10 cellular contexts compared by ENCODE assay signal in genomic region chr18:49563130-49563540, GRCh38. TPM values are rescaled to one million over a fixed set of nuclear protein-coding genes. Genes with fewer than 3 reads are reported as not detected.
DNase-seq lines count a peak whose midpoint lies in the region; ATAC-seq and TF ChIP-seq lines count a peak whose summit lies in the region.
"Had no signal": no experiment of that assay in that cellular context is flagged by ENCODE, and none has a peak within 500 bp of the region (broad histone marks: within the 10 kb centered on the region; RNA-seq: fewer than 3 reads in every experiment).

No MANE protein-coding gene starts in this region.

- POLR2A ChIA-PET in activated CD4-positive, alpha-beta T cell treated with anti-CD3 and anti-CD28 coated beads for 36 hours (lab: Charles Lee): no interaction called here
- POLR2A ChIA-PET in WTC11 (lab: Charles Lee): interaction anchor here (0.6 to 0.9 kb wide), 2 partner anchors 50 to 153 kb away, joined by 3 to 5 read pairs; no protein-coding TSS in a partner anchor

- CTCF ChIA-PET in activated CD4-positive, alpha-beta T cell treated with anti-CD3 and anti-CD28 coated beads for 36 hours (lab: Charles Lee): no interaction called here
- CTCF ChIA-PET in WTC11 (lab: Charles Lee): interaction anchor here (0.7 to 1.4 kb wide), 3 partner anchors 51 to 296 kb away, joined by 3 to 6 read pairs (median 4); no protein-coding TSS in a partner anchor

- H3K4me3 Mint-ChIP-seq in activated CD4-positive, alpha-beta T cell treated with anti-CD3 and anti-CD28 coated beads for 36 hours: no peak overlapping the region
- peak overlapping the region; percentile 86 for H3K4me3 Mint-ChIP-seq in WTC11
- peak overlapping the region; percentile 74 for H3K4me3 Mint-ChIP-seq in stimulated activated effector memory CD8-positive, alpha-beta T cell treated with anti-CD3 and anti-CD28 coated beads, Interleukin-12 subunit alpha, Interleukin-12 subunit beta, amount 100 ng/mL, for 72 hours

- H3K36me3 Mint-ChIP-seq in activated CD4-positive, alpha-beta T cell treated with anti-CD3 and anti-CD28 coated beads for 36 hours (ENCODE audit: low read depth): no peaks in the 10 kb centered on the region
- peaks cover 14% of the 10 kb centered on the region; the same call in 1 of the 2 replicates for H3K36me3 Mint-ChIP-seq in WTC11
- no peaks in the 10 kb centered on the region for H3K36me3 Mint-ChIP-seq in stimulated activated effector memory CD8-positive, alpha-beta T cell treated with anti-CD3 and anti-CD28 coated beads, Interleukin-12 subunit alpha, Interleukin-12 subunit beta, amount 100 ng/mL, for 72 hours

- DNase-seq in activated CD4-positive, alpha-beta T cell treated with anti-CD3 and anti-CD28 coated beads for 36 hours: peak; percentile 30
- DNase-seq in activated CD4-positive, alpha-beta T cell treated with anti-CD3 and anti-CD28 coated beads for 4 hours: no peak
- no peak for DNase-seq in WTC11 (ENCODE audit: low spot score)
- DNase-seq in islet precursor cell: peak; percentile 81
- DNase-seq in stimulated activated effector memory CD8-positive, alpha-beta T cell treated with anti-CD3 and anti-CD28 coated beads, Interleukin-12 subunit alpha, Interleukin-12 subunit beta, amount 100 ng/mL, for 72 hours (ENCODE audit: low spot score in 2 of 2): no peak
- no peak for DNase-seq in NCI-H82 treated with DMSO at 0.1 percent for 48 hours (lab: John Stamatoyannopoulos, UW; ENCODE audit: unreplicated experiment)
- DNase-seq: left ventricle myocardium inferior had no signal

- no peak for TF ChIP-seq CTCF in WTC11 (IDR thresholded peaks at IDR 0.05)

- peak; percentile 61 for ATAC-seq in activated CD4-positive, alpha-beta T cell treated with anti-CD3 and anti-CD28 coated beads for 36 hours
- ATAC-seq in WTC11: no peak
- no peak for ATAC-seq in stimulated activated effector memory CD8-positive, alpha-beta T cell treated with anti-CD3 and anti-CD28 coated beads, Interleukin-12 subunit alpha, Interleukin-12 subunit beta, amount 100 ng/mL, for 72 hours
- no peak for ATAC-seq in GM21528 (IDR thresholded peaks at IDR 0.05; ENCODE audit: low FRiP score, unreplicated experiment)
- ATAC-seq in GM21367 (IDR thresholded peaks at IDR 0.05; ENCODE audit: unreplicated experiment): no peak

- no peak overlapping the region for H3K27ac Mint-ChIP-seq in activated CD4-positive, alpha-beta T cell treated with anti-CD3 and anti-CD28 coated beads for 36 hours
- H3K27ac Mint-ChIP-seq in WTC11: no peak overlapping the region
- no peak overlapping the region for H3K27ac Mint-ChIP-seq in stimulated activated effector memory CD8-positive, alpha-beta T cell treated with anti-CD3 and anti-CD28 coated beads, Interleukin-12 subunit alpha, Interleukin-12 subunit beta, amount 100 ng/mL, for 72 hours

- H3K9me3 Mint-ChIP-seq in activated CD4-positive, alpha-beta T cell treated with anti-CD3 and anti-CD28 coated beads for 36 hours (ENCODE audit: low read depth): no peaks in the 10 kb centered on the region
- no peaks in the 10 kb centered on the region for H3K9me3 Mint-ChIP-seq in WTC11
- no peaks in the 10 kb centered on the region for H3K9me3 Mint-ChIP-seq in stimulated activated effector memory CD8-positive, alpha-beta T cell treated with anti-CD3 and anti-CD28 coated beads, Interleukin-12 subunit alpha, Interleukin-12 subunit beta, amount 100 ng/mL, for 72 hours

- intact Hi-C loops in activated CD4-positive, alpha-beta T cell treated with anti-CD3 and anti-CD28 coated beads for 36 hours (cut with DNase I, micrococcal nuclease): loop anchor here in 1 of 2 experiments (2.0 to 5.0 kb wide), 2 partner anchors 250 to 724 kb away; partner anchors contain the start of genes ACAA2 and CXXC1

- peaks cover 59% of the 10 kb centered on the region for H3K27me3 Mint-ChIP-seq in activated CD4-positive, alpha-beta T cell treated with anti-CD3 and anti-CD28 coated beads for 36 hours
- peaks cover 44% of the 10 kb centered on the region for H3K27me3 Mint-ChIP-seq in WTC11 (ENCODE audit: low read depth)

- peaks cover 32% of the 10 kb centered on the region for H3K4me1 Mint-ChIP-seq in activated CD4-positive, alpha-beta T cell treated with anti-CD3 and anti-CD28 coated beads for 36 hours
- H3K4me1 Mint-ChIP-seq in WTC11: peaks cover 26% of the 10 kb centered on the region
- peaks cover 36% of the 10 kb centered on the region for H3K4me1 Mint-ChIP-seq in stimulated activated effector memory CD8-positive, alpha-beta T cell treated with anti-CD3 and anti-CD28 coated beads, Interleukin-12 subunit alpha, Interleukin-12 subunit beta, amount 100 ng/mL, for 72 hours

TF ChIP-seq in WTC11, 78 proteins besides CTCF, POLR2A, EP300 and RAD21:
- TF ChIP-seq ATF1 (CRISPR knock-in tag; IDR thresholded peaks at IDR 0.05) (no peak), MLX (CRISPR knock-in tag; IDR thresholded peaks at IDR 0.05) (no peak), AFF4 (CRISPR knock-in tag; IDR thresholded peaks at IDR 0.05; ENCODE audit: borderline replicate concordance) (no peak)

RNA-seq across cellular contexts. Expression of gene LIPG, which starts 1.3 kb away (rescaled TPM):
- total RNA-seq in activated CD4-positive, alpha-beta T cell treated with anti-CD3 and anti-CD28 coated beads for 36 hours: under 1 TPM; 0.71 to 0.79 TPM
- 5.5 to 6.8 TPM (median 6.1 TPM) in 3 replicates for total RNA-seq in WTC11 (2021)
- total RNA-seq: left ventricle myocardium inferior, SK-MEL-5 had no signal

Comparison
In these comparisons a context has a peak if more than half of its experiments do, and no peak if none do; other contexts are left out.
1. DNase-seq: peak in activated CD4-positive, alpha-beta T cell treated with anti-CD3 and anti-CD28 coated beads for 36 hours (single experiment) and islet precursor cell (single experiment); none in activated CD4-positive, alpha-beta T cell treated with anti-CD3 and anti-CD28 coated beads for 4 hours (0 of 2), WTC11 (single experiment), stimulated activated effector memory CD8-positive, alpha-beta T cell treated with anti-CD3 and anti-CD28 coated beads, Interleukin-12 subunit alpha, Interleukin-12 subunit beta, amount 100 ng/mL, for 72 hours (0 of 2) and NCI-H82 treated with DMSO at 0.1 percent for 48 hours (single experiment).